ENCODE assay signal across 26 cellular contexts in genomic region chr15:45731331-45731730, GRCh38.
"Had no signal": no experiment of that assay in that cellular context is flagged by ENCODE, and none has a peak within 500 bp of the region (broad histone marks: within the 10 kb centered on the region; RNA-seq: fewer than 3 reads in every experiment).

No MANE protein-coding gene starts in this region.

- H3K36me3 ChIP-seq: colonic mucosa, esophagus squamous epithelium, gastrocnemius medialis, heart right ventricle, left lung, lower lobe of right lung had no signal

- H3K27ac ChIP-seq: colonic mucosa, epithelial cell of prostate, esophagus squamous epithelium, gastrocnemius medialis, heart right ventricle, left lung, lower lobe of right lung had no signal

- H3K4me1 ChIP-seq: colonic mucosa, left lung had no signal

- H3K27me3 ChIP-seq: colonic mucosa, heart right ventricle had no signal

- FAIRE-seq: endometrium, islet of Langerhans, keratinocyte had no signal

- H3K4me3 ChIP-seq: colonic mucosa, esophagus squamous epithelium, gastrocnemius medialis, heart right ventricle, left lung, lower lobe of right lung, mucosa of descending colon had no signal

- H3K9me3 ChIP-seq: colonic mucosa, esophagus squamous epithelium, gastrocnemius medialis, heart right ventricle, left lung, lower lobe of right lung, mucosa of descending colon had no signal

- ATAC-seq: effector memory CD8-positive, alpha-beta T cell; esophagus mucosa; gastrocnemius medialis; heart right ventricle; left cardiac atrium; left lung; left ventricle myocardium superior; lower lobe of right lung; mucosa of descending colon had no signal

- DNase-seq: colonic mucosa; cortex of kidney; effector CD8-positive, alpha-beta T cell; effector memory CD8-positive, alpha-beta T cell; endodermal cell; erythroblast; esophagus squamous epithelium; foreskin fibroblast; foreskin melanocyte; gastrocnemius medialis; glutamatergic neuron; head of caudate nucleus; heart right ventricle; hippocampal formation; left cardiac atrium; left lung; left ventricle myocardium superior; lower lobe of right lung; mesenchymal stem cell; mucosa of descending colon; naive B cell had no signal
